Comparison of ENCODE assay signal across 24 cellular contexts in the genomic region with DNA sequence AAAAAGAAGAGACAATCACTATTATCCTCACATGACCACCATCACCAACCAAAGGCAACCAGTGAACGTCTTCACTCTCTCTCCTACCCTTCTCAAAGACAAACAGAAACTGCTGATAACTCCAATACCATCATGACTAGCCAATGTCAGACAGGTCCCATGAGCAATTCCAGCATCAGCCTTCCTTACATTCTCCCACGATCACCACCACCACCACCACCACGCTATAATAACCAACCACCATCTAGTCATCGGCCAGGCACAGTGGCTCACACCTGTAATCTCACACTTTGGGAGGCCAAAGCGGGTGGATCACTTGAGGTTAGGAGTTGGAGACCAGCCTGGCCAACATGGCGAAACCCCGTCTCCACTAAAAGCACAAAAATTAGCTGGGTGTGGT. TPM values are rescaled to one million over a fixed set of nuclear protein-coding genes. Genes with fewer than 3 reads are reported as not detected.
A peak's percentile ranks its signal among the peaks of the same experiment; 100 is the strongest.
DNase-seq lines count a peak whose midpoint lies in the region; ATAC-seq and TF ChIP-seq lines count a peak whose summit lies in the region.
"Had no signal": no experiment of that assay in that cellular context is flagged by ENCODE, and none has a peak within 500 bp of the region (broad histone marks: within the 10 kb centered on the region; RNA-seq: fewer than 3 reads in every experiment).

No MANE protein-coding gene starts in this region.

- H3K27ac ChIP-seq in right lobe of liver = no peak overlapping the region
- H3K27ac ChIP-seq: 22Rv1, ascending aorta, prostate gland, SJCRH30, thyroid gland had no signal

- POLR2A ChIA-PET in activated CD4-positive, alpha-beta memory T cell treated with anti-CD3 and anti-CD28 coated beads for 36 hours (lab: Charles Lee) = no interaction called here

- TF ChIP-seq POLR2A in right lobe of liver (IDR thresholded peaks at IDR 0.05) = no peak

- H3K4me3 ChIP-seq in right lobe of liver (no peak overlapping the region), H7 (ENCODE audit: insufficient read depth, low read depth, low read length) (no peak overlapping the region)
- H3K4me3 ChIP-seq: ascending aorta, prostate gland, SJCRH30, smooth muscle cell, thyroid gland had no signal

- TF ChIP-seq CTCF in CD14-positive monocyte (IDR thresholded peaks at IDR 0.05) (no peak), endothelial cell (IDR thresholded peaks at IDR 0.05; ENCODE audit: unreplicated experiment) (no peak), right lobe of liver (IDR thresholded peaks at IDR 0.05) (no peak)

- no peak for DNase-seq in T-helper 1 cell
- no peak for DNase-seq in CD14-positive monocyte (ENCODE audit: low spot score)
- DNase-seq in activated CD4-positive, alpha-beta memory T cell treated with anti-CD3 and anti-CD28 coated beads for 36 hours = peak; percentile 63
- no peak for DNase-seq in endothelial cell (ENCODE audit: low spot score)
- DNase-seq in right lobe of liver = no peak
- DNase-seq in H7 = no peak
- DNase-seq: BE2C, endodermal cell, heart right ventricle, Karpas-422, mammary epithelial cell, NCI-H1417 treated with DMSO at 0.1 percent for 48 hours, NCI-H2171, OCI-M1, SJCRH30, thyroid gland had no signal

- H3K36me3 ChIP-seq in right lobe of liver (no peaks in the 10 kb centered on the region), H7 (replicated peaks; ENCODE audit: control insufficient read depth, insufficient read depth, low read length) (no peaks in the 10 kb centered on the region)
- H3K36me3 ChIP-seq: ascending aorta, BE2C, heart right ventricle, prostate gland, SJCRH30, thyroid gland had no signal

- CTCF ChIA-PET in activated CD4-positive, alpha-beta memory T cell treated with anti-CD3 and anti-CD28 coated beads for 36 hours (lab: Charles Lee) = no interaction called here

- no peaks in the 10 kb centered on the region for H3K4me1 ChIP-seq in right lobe of liver
- H3K4me1 ChIP-seq: ascending aorta, BE2C, prostate gland, thyroid gland had no signal

- peaks cover 4% of the 10 kb centered on the region for H3K9me3 Mint-ChIP-seq in T-helper 1 cell treated with Interleukin-12 subunit alpha and Interleukin-12 subunit beta and Interleukin-4 antibody, amounts not matched to agents 30 μg/mL and 1 μg/mL, for 36 hours
- peaks cover 0 to 6% (median 0%) of the 10 kb centered on the region in 7 donors for H3K9me3 Mint-ChIP-seq in CD14-positive monocyte
- H3K9me3 Mint-ChIP-seq in activated CD4-positive, alpha-beta memory T cell treated with anti-CD3 and anti-CD28 coated beads for 36 hours = no peaks in the 10 kb centered on the region
- no peaks in the 10 kb centered on the region for H3K9me3 Mint-ChIP-seq in endothelial cell (ENCODE audit: unreplicated experiment)
- H3K9me3 Mint-ChIP-seq: endodermal cell, neural crest cell had no signal

- peaks cover 54% of the 10 kb centered on the region for H3K4me1 Mint-ChIP-seq in T-helper 1 cell treated with Interleukin-12 subunit alpha and Interleukin-12 subunit beta and Interleukin-4 antibody, amounts not matched to agents 30 μg/mL and 1 μg/mL, for 36 hours (ENCODE audit: low read depth)
- H3K4me1 Mint-ChIP-seq in CD14-positive monocyte (peaks cover 85% of the 10 kb centered on the region), endothelial cell (ENCODE audit: unreplicated experiment) (peaks cover 13% of the 10 kb centered on the region)
- H3K4me1 Mint-ChIP-seq in activated CD4-positive, alpha-beta memory T cell treated with anti-CD3 and anti-CD28 coated beads for 36 hours (ENCODE audit: low read depth) = peaks cover 78% of the 10 kb centered on the region

- peak overlapping the region; percentile 92 for H3K4me3 Mint-ChIP-seq in T-helper 1 cell treated with Interleukin-12 subunit alpha and Interleukin-12 subunit beta and Interleukin-4 antibody, amounts not matched to agents 30 μg/mL and 1 μg/mL, for 36 hours
- H3K4me3 Mint-ChIP-seq in CD14-positive monocyte (peak overlapping the region; percentile 98 to 100), endothelial cell (ENCODE audit: unreplicated experiment) (peak overlapping the region; percentile 48)
- H3K4me3 Mint-ChIP-seq in activated CD4-positive, alpha-beta memory T cell treated with anti-CD3 and anti-CD28 coated beads for 36 hours = peak overlapping the region; percentile 41
- H3K4me3 Mint-ChIP-seq: endodermal cell, neural crest cell had no signal

- 52% methylated on average over 4 of the region's 7 CpGs for WGBS in right lobe of liver (ENCODE audit: insufficient coverage, low coverage, low lambda C conversion rate, missing lambda C conversion rate)

- no peak for ATAC-seq in GM19023 (IDR thresholded peaks at IDR 0.05; ENCODE audit: unreplicated experiment)
- ATAC-seq in right lobe of liver = no peak
- ATAC-seq: heart right ventricle had no signal

- H3K9me3 ChIP-seq in right lobe of liver = no peaks in the 10 kb centered on the region
- H3K9me3 ChIP-seq: ascending aorta, BE2C, heart right ventricle, prostate gland, SJCRH30, thyroid gland had no signal

- peaks cover 59% of the 10 kb centered on the region for H3K36me3 Mint-ChIP-seq in T-helper 1 cell treated with Interleukin-12 subunit alpha and Interleukin-12 subunit beta and Interleukin-4 antibody, amounts not matched to agents 30 μg/mL and 1 μg/mL, for 36 hours (ENCODE audit: low read depth)
- H3K36me3 Mint-ChIP-seq in CD14-positive monocyte (peaks cover 60 to 74% of the 10 kb centered on the region in 2 donors), endothelial cell (ENCODE audit: low read depth, unreplicated experiment) (peaks cover 4% of the 10 kb centered on the region)
- peaks cover 6% of the 10 kb centered on the region for H3K36me3 Mint-ChIP-seq in activated CD4-positive, alpha-beta memory T cell treated with anti-CD3 and anti-CD28 coated beads for 36 hours

- H3K27ac Mint-ChIP-seq in T-helper 1 cell treated with Interleukin-12 subunit alpha and Interleukin-12 subunit beta and Interleukin-4 antibody, amounts not matched to agents 30 μg/mL and 1 μg/mL, for 36 hours = peak overlapping the region; percentile 53
- H3K27ac Mint-ChIP-seq in CD14-positive monocyte = peak overlapping the region; percentile 97 to 99 (median 99)
- H3K27ac Mint-ChIP-seq in activated CD4-positive, alpha-beta memory T cell treated with anti-CD3 and anti-CD28 coated beads for 36 hours = peak overlapping the region; percentile 89
- H3K27ac Mint-ChIP-seq in endothelial cell (ENCODE audit: unreplicated experiment) = no peak overlapping the region
- H3K27ac Mint-ChIP-seq: endodermal cell had no signal

- no peaks in the 10 kb centered on the region for H3K27me3 ChIP-seq in right lobe of liver
- no peaks in the 10 kb centered on the region for H3K27me3 ChIP-seq in H7 (ENCODE audit: control insufficient read depth, insufficient read depth, low read length)
- H3K27me3 ChIP-seq: ascending aorta, SJCRH30, thyroid gland had no signal

- intact Hi-C loops in CD14-positive monocyte (cut with micrococcal nuclease) (loop anchor here (10.0 kb wide), 2 partner anchors 71 to 219 kb away; no protein-coding TSS in a partner anchor), right lobe of liver (cut with DNase I) (no loop called here)
- intact Hi-C loops in activated CD4-positive, alpha-beta memory T cell treated with anti-CD3 and anti-CD28 coated beads for 36 hours (cut with micrococcal nuclease) = no loop called here

- no peaks in the 10 kb centered on the region for H3K27me3 Mint-ChIP-seq in T-helper 1 cell treated with Interleukin-12 subunit alpha and Interleukin-12 subunit beta and Interleukin-4 antibody, amounts not matched to agents 30 μg/mL and 1 μg/mL, for 36 hours (ENCODE audit: low read depth)
- H3K27me3 Mint-ChIP-seq in CD14-positive monocyte (ENCODE audit: low read depth in 3 of 3) = peaks cover 0 to 2% (median 0%) of the 10 kb centered on the region in 3 donors
- no peaks in the 10 kb centered on the region for H3K27me3 Mint-ChIP-seq in activated CD4-positive, alpha-beta memory T cell treated with anti-CD3 and anti-CD28 coated beads for 36 hours
- peaks cover 5% of the 10 kb centered on the region for H3K27me3 Mint-ChIP-seq in endothelial cell (ENCODE audit: unreplicated experiment)

RNA-seq across cellular contexts. Expression of a gene that starts 3.9 kb away (rescaled TPM):
- polyA plus RNA-seq in CD14-positive monocyte = 100 to 1,000 TPM; 121 to 197 TPM
- total RNA-seq in activated CD4-positive, alpha-beta memory T cell treated with anti-CD3 and anti-CD28 coated beads for 36 hours = 10 to 100 TPM; 48.7 to 50.1 TPM
- total RNA-seq in endothelial cell (ENCODE audit: unreplicated experiment) (3.2 TPM), right lobe of liver (10 to 100 TPM in 4 of 6 experiments, 1 to 10 TPM in 2; 7.9 to 21.5 (median 10.2) TPM)
- 3.0 and 4.5 TPM in 2 replicates for total RNA-seq in H7 (2014; rRNA removed; shearing (Covaris generic))
- total RNA-seq: smooth muscle cell had no signal

RNA-seq across cellular contexts. Expression of a gene that starts 37.2 kb away (rescaled TPM):
- polyA plus RNA-seq in CD14-positive monocyte = not detected
- 1 to 10 TPM; 3.4 to 3.9 TPM for total RNA-seq in activated CD4-positive, alpha-beta memory T cell treated with anti-CD3 and anti-CD28 coated beads for 36 hours
- total RNA-seq in endothelial cell (ENCODE audit: unreplicated experiment) = 58.7 TPM
- total RNA-seq in right lobe of liver = 10 to 100 TPM in 3 of 6 experiments, 1 to 10 TPM in 3; 5.0 to 12.2 (median 9.3) TPM
- 23.2 and 32.9 TPM in 2 replicates for total RNA-seq in H7 (2014; rRNA removed; shearing (Covaris generic))
- total RNA-seq: SJCRH30 had no signal
- polyA plus RNA-seq: mammary epithelial cell had no signal

RNA-seq across cellular contexts. Expression of a gene that starts 57.1 kb away (rescaled TPM):
- polyA plus RNA-seq in CD14-positive monocyte = not detected
- total RNA-seq in activated CD4-positive, alpha-beta memory T cell treated with anti-CD3 and anti-CD28 coated beads for 36 hours = not detected
- total RNA-seq in endothelial cell (ENCODE audit: unreplicated experiment) (not detected), right lobe of liver (not detected)
- total RNA-seq in H7 (2014; rRNA removed; shearing (Covaris generic)) = not detected in 2 replicates
- total RNA-seq: ascending aorta, chondrocyte, endodermal cell, heart right ventricle, mammary epithelial cell, neural crest cell, prostate gland, SJCRH30, smooth muscle cell, thyroid gland had no signal
- polyA plus RNA-seq: heart right ventricle, mammary epithelial cell, smooth muscle cell had no signal

RNA-seq across cellular contexts. Expression of a gene that starts 59.3 kb away (rescaled TPM):
- polyA plus RNA-seq in CD14-positive monocyte = 1 to 10 TPM; 4.1 to 4.7 TPM
- total RNA-seq in activated CD4-positive, alpha-beta memory T cell treated with anti-CD3 and anti-CD28 coated beads for 36 hours = 10 to 100 TPM; 19.7 to 24.6 TPM
- total RNA-seq in endothelial cell (ENCODE audit: unreplicated experiment) = 22.9 TPM
- total RNA-seq in right lobe of liver = 10 to 100 TPM in 4 of 6 experiments, 1 to 10 TPM in 2; 9.5 to 17.4 (median 11.9) TPM
- 7.6 and 13.1 TPM in 2 replicates for total RNA-seq in H7 (2014; rRNA removed; shearing (Covaris generic))

Comparison
In these comparisons a context has a peak if more than half of its experiments do, and no peak if none do; other contexts are left out.
1. H3K4me3 Mint-ChIP-seq: peak in every context shown above with its lines; median percentile 99 in CD14-positive monocyte; 92 in T-helper 1 cell treated with Interleukin-12 subunit alpha and Interleukin-12 subunit beta and Interleukin-4 antibody, amounts not matched to agents 30 μg/mL and 1 μg/mL, for 36 hours; 48 in endothelial cell; 41 in activated CD4-positive, alpha-beta memory T cell treated with anti-CD3 and anti-CD28 coated beads for 36 hours.
2. intact Hi-C loops: an anchor here in CD14-positive monocyte (10.0 kb wide); none called in activated CD4-positive, alpha-beta memory T cell treated with anti-CD3 and anti-CD28 coated beads for 36 hours and right lobe of liver.